In the genomic region with DNA sequence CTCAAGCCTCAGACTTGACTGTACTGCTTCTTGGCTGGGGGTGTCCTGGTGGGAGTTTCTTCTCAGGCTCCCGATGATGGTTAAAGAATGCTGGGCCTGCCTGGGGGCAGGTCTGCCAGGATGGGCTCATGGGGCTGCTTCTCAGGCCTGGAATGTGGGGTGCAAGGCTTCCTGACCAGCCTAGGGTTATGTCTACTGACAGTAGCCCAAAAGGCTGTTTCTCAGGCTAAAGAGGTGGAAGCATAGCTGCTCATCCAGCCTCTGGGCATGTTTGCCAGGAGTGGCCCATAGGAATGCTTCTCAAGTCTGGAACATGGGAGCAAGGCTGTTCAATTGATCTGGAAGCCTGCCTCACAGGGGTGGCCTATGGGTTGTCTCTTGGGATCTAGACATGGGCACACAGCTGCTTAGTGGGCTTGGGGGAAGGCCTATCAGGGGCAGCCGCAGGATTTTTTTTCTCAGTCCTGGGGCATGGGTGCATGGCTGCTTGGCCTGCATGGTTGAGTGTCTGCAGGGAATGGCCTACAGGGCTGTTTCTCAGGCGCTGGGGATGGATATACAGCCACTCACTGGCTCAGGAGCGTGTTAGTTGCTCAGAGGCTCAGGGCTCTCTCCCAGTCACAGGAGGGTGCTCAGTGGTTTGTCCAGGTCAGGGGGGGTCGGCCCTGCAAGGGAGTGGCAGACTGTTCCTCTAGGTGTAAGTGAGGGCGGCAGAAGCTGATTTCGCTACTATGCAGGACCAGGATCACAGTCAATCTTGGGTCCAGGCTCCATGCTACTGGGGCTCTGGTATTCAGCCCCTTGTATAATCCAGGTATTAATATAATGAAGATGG, we compare ENCODE assay signal across 17 cellular contexts.
DNase-seq lines count a peak whose midpoint lies in the region; ATAC-seq and TF ChIP-seq lines count a peak whose summit lies in the region.
"Had no signal": no experiment of that assay in that cellular context is flagged by ENCODE, and none has a peak within 500 bp of the region (broad histone marks: within the 10 kb centered on the region; RNA-seq: fewer than 3 reads in every experiment).

No MANE protein-coding gene starts in this region.

- H3K4me3 ChIP-seq in heart right ventricle (no peak overlapping the region), neuronal stem cell (ENCODE audit: low read length in 2 of 2) (no peak overlapping the region), smooth muscle cell (no peak overlapping the region)
- H3K4me3 ChIP-seq: A549, BLaER1, GM12878, GM23248, HAP-1 had no signal

- H2BK15ac ChIP-seq in neuronal stem cell (ENCODE audit: low read length) = no peak overlapping the region

- peak overlapping the region; percentile 42 for H3K18ac ChIP-seq in neuronal stem cell (ENCODE audit: low read length)

- H3K9me3 Mint-ChIP-seq in stimulated activated naive B cell treated with anti-CD40 and anti-IgM and Interleukin-4, amounts not matched to agents 10 μg/mL and 1 μg/mL and 100 μg/mL, for 72 hours = peaks cover 0 to 1% of the 10 kb centered on the region in 2 donors
- H3K9me3 Mint-ChIP-seq: CD14-positive monocyte had no signal

- no peak overlapping the region for H2AFZ ChIP-seq in neuronal stem cell (ENCODE audit: low read length)
- no peak overlapping the region for H2AFZ ChIP-seq in smooth muscle cell (ENCODE audit: low read depth)
- H2AFZ ChIP-seq: GM23248 had no signal

- no peaks in the 10 kb centered on the region for H3K27me3 Mint-ChIP-seq in stimulated activated naive B cell treated with anti-CD40 and anti-IgM and Interleukin-4, amounts not matched to agents 10 μg/mL and 1 μg/mL and 100 μg/mL, for 72 hours
- H3K27me3 Mint-ChIP-seq: CD4-positive, alpha-beta memory T cell had no signal

- no peak overlapping the region for H3K14ac ChIP-seq in neuronal stem cell (ENCODE audit: low read length)

- no peak overlapping the region for H2BK5ac ChIP-seq in neuronal stem cell (ENCODE audit: low read length)

- H3K27ac ChIP-seq in heart right ventricle (no peak overlapping the region), neuronal stem cell (replicated peaks; ENCODE audit: low read length) (no peak overlapping the region), smooth muscle cell (ENCODE audit: low read depth) (no peak overlapping the region)
- H3K27ac ChIP-seq: 22Rv1, A549, BLaER1, GM23248 had no signal

- no peaks in the 10 kb centered on the region for H3F3A ChIP-seq in smooth muscle cell (ENCODE audit: low read depth)

- no peak for ATAC-seq in Right ventricle myocardium inferior
- ATAC-seq in heart right ventricle = no peak
- ATAC-seq in stimulated activated naive B cell treated with anti-CD40 and anti-IgM and Interleukin-4, amounts not matched to agents 10 μg/mL and 1 μg/mL and 100 μg/mL, for 72 hours (replicated peaks) = peak; percentile 16 to 29
- ATAC-seq: A549, GM12878 had no signal

- no peak overlapping the region for H3K23ac ChIP-seq in neuronal stem cell (ENCODE audit: low read depth, low read length, poor library complexity)

- no peak overlapping the region for H4K8ac ChIP-seq in neuronal stem cell (ENCODE audit: low read depth, low read length)

- no peak overlapping the region for H3K27ac Mint-ChIP-seq in stimulated activated naive B cell treated with anti-CD40 and anti-IgM and Interleukin-4, amounts not matched to agents 10 μg/mL and 1 μg/mL and 100 μg/mL, for 72 hours
- H3K27ac Mint-ChIP-seq: CD14-positive monocyte; CD4-positive, alpha-beta memory T cell had no signal

- DNase-seq in Right ventricle myocardium inferior (ENCODE audit: missing footprints) (peak; percentile 41), heart right ventricle (no peak), neuronal stem cell (ENCODE audit: low spot score) (no peak), smooth muscle cell (lab: John Stamatoyannopoulos, UW; ENCODE audit: unreplicated experiment) (no peak), NCI-H446 (lab: John Stamatoyannopoulos, UW) (no peak)
- no peak for DNase-seq in stimulated activated naive B cell treated with anti-CD40 and anti-IgM and Interleukin-4, amounts not matched to agents 10 μg/mL and 1 μg/mL and 100 μg/mL, for 72 hours
- DNase-seq in activated T-cell treated with anti-CD3 and anti-CD28 coated beads, Interleukin-2, amount 50 U/mL, for 1 hour = no peak
- DNase-seq: CD4-positive, alpha-beta memory T cell; DMS153; DMS79 treated with DMSO at 0.1 percent for 48 hours; GM23248 had no signal

- no peak overlapping the region for H2BK12ac ChIP-seq in neuronal stem cell (ENCODE audit: low read length)

- no peaks in the 10 kb centered on the region for H3K79me1 ChIP-seq in neuronal stem cell (ENCODE audit: low read depth, low read length)

- no peaks in the 10 kb centered on the region for H3K36me3 Mint-ChIP-seq in stimulated activated naive B cell treated with anti-CD40 and anti-IgM and Interleukin-4, amounts not matched to agents 10 μg/mL and 1 μg/mL and 100 μg/mL, for 72 hours
- H3K36me3 Mint-ChIP-seq: CD14-positive monocyte; CD4-positive, alpha-beta memory T cell had no signal

- TF ChIP-seq CTCF in heart right ventricle (IDR thresholded peaks at IDR 0.05) (no peak), smooth muscle cell (IDR thresholded peaks at IDR 0.05; ENCODE audit: borderline replicate concordance, insufficient read depth, poor library complexity, severe bottlenecking) (no peak)

- H3K79me2 ChIP-seq in smooth muscle cell (ENCODE audit: low read depth) = no peaks in the 10 kb centered on the region

- H3K4me3 Mint-ChIP-seq in stimulated activated naive B cell treated with anti-CD40 and anti-IgM and Interleukin-4, amounts not matched to agents 10 μg/mL and 1 μg/mL and 100 μg/mL, for 72 hours = no peak overlapping the region
- H3K4me3 Mint-ChIP-seq: CD14-positive monocyte; CD4-positive, alpha-beta memory T cell had no signal

- H2BK120ac ChIP-seq in neuronal stem cell (ENCODE audit: low read depth, low read length) = no peak overlapping the region

- no peak overlapping the region for H3K4ac ChIP-seq in neuronal stem cell (ENCODE audit: low read length)

- H3K36me3 ChIP-seq in heart right ventricle (no peaks in the 10 kb centered on the region), neuronal stem cell (replicated peaks in 1 of 2; ENCODE audit: control insufficient read depth in 2 of 2, insufficient read depth in 2 of 2, low read length in 2 of 2) (no peaks in the 10 kb centered on the region), smooth muscle cell (ENCODE audit: low read depth) (no peaks in the 10 kb centered on the region)
- H3K36me3 ChIP-seq: BLaER1, HAP-1 had no signal

- H2AK5ac ChIP-seq in neuronal stem cell (ENCODE audit: low read depth, low read length) = no peak overlapping the region

- intact Hi-C loops in Right ventricle myocardium inferior (cut with DNase I) = no loop called here
- intact Hi-C loops in heart right ventricle (cut with DNase I) = no loop called here

- H3K4me1 Mint-ChIP-seq in stimulated activated naive B cell treated with anti-CD40 and anti-IgM and Interleukin-4, amounts not matched to agents 10 μg/mL and 1 μg/mL and 100 μg/mL, for 72 hours = no peaks in the 10 kb centered on the region
- H3K4me1 Mint-ChIP-seq: CD14-positive monocyte; CD4-positive, alpha-beta memory T cell had no signal

- H3K9ac ChIP-seq in neuronal stem cell (ENCODE audit: low read depth, low read length, poor library complexity) (no peak overlapping the region), smooth muscle cell (ENCODE audit: low read depth) (no peak overlapping the region)
- H3K9ac ChIP-seq: BLaER1, GM23248 had no signal

- H4K91ac ChIP-seq in neuronal stem cell (ENCODE audit: low read depth, low read length, poor library complexity) = no peak overlapping the region

- H3K9me3 ChIP-seq in heart right ventricle (peaks cover 0 to 6% (median 0%) of the 10 kb centered on the region in 11 donors), neuronal stem cell (replicated peaks in 1 of 2; ENCODE audit: control insufficient read depth in 2 of 2, insufficient read depth in 1 of 2, low read depth in 1 of 2, low read length in 2 of 2) (no peaks in the 10 kb centered on the region), smooth muscle cell (replicated peaks; ENCODE audit: low read depth) (no peaks in the 10 kb centered on the region)
- H3K9me3 ChIP-seq: BLaER1, HAP-1 had no signal

- WGBS in heart right ventricle, 2 donors = 83 to 92% methylated on average over 7 of the region's 7 CpGs
- WGBS in neuronal stem cell (ENCODE audit: extremely low coverage in 2 of 2, insufficient read length in 2 of 2, insufficient replicate concordance in 1 of 2), 2 donors = no CpG with 5 or more reads among the region's 7 CpGs
- WGBS in smooth muscle cell (ENCODE audit: low lambda C conversion rate) = 93% methylated on average over 7 of the region's 7 CpGs

- no peak overlapping the region for H3K4me2 ChIP-seq in neuronal stem cell (ENCODE audit: insufficient read depth, low read length, poor library complexity, severe bottlenecking)
- H3K4me2 ChIP-seq in smooth muscle cell = no peak overlapping the region
- H3K4me2 ChIP-seq: A549, BLaER1 had no signal

- H4K20me1 ChIP-seq in smooth muscle cell (ENCODE audit: low read depth) = no peaks in the 10 kb centered on the region
- H4K20me1 ChIP-seq: BLaER1 had no signal

- H3K27me3 ChIP-seq in heart right ventricle (no peaks in the 10 kb centered on the region), neuronal stem cell (ENCODE audit: control insufficient read depth in 3 of 3, insufficient read depth in 3 of 3, low read depth in 1 of 3, low read length in 3 of 3) (no peaks in the 10 kb centered on the region), smooth muscle cell (ENCODE audit: low read depth) (no peaks in the 10 kb centered on the region)
- H3K27me3 ChIP-seq: BLaER1 had no signal

- H3K4me1 ChIP-seq in heart right ventricle = no peaks in the 10 kb centered on the region
- no peaks in the 10 kb centered on the region for H3K4me1 ChIP-seq in neuronal stem cell (ENCODE audit: control insufficient read depth in 2 of 2, insufficient read depth in 1 of 2, low read depth in 1 of 2, low read length in 2 of 2)
- no peaks in the 10 kb centered on the region for H3K4me1 ChIP-seq in smooth muscle cell (ENCODE audit: low read depth)
- H3K4me1 ChIP-seq: A549, BLaER1, HAP-1 had no signal

Comparison
In these comparisons a context has a peak if more than half of its experiments do, and no peak if none do; other contexts are left out.
1. ATAC-seq: peak in stimulated activated naive B cell treated with anti-CD40 and anti-IgM and Interleukin-4, amounts not matched to agents 10 μg/mL and 1 μg/mL and 100 μg/mL, for 72 hours (2 of 2); none in Right ventricle myocardium inferior (single experiment) and heart right ventricle (0 of 8).